10 cellular contexts compared by ENCODE assay signal in genomic region chr13:101529419-101529818, GRCh38.
DNase-seq lines count a peak whose midpoint lies in the region; ATAC-seq and TF ChIP-seq lines count a peak whose summit lies in the region.
"Had no signal": no experiment of that assay in that cellular context is flagged by ENCODE, and none has a peak within 500 bp of the region (broad histone marks: within the 10 kb centered on the region; RNA-seq: fewer than 3 reads in every experiment).

No MANE protein-coding gene starts in this region.

- H3K4me1 ChIP-seq in gastroesophageal sphincter (no peaks in the 10 kb centered on the region), sigmoid colon (no peaks in the 10 kb centered on the region)

- H3K4me3 ChIP-seq in BJ (ENCODE audit: low read depth, low read length) (no peak overlapping the region), gastroesophageal sphincter (no peak overlapping the region), sigmoid colon (no peak overlapping the region)

- H3K27me3 ChIP-seq in BJ (ENCODE audit: control insufficient read depth, insufficient read depth, low read length) (no peaks in the 10 kb centered on the region), gastroesophageal sphincter (no peaks in the 10 kb centered on the region), sigmoid colon (no peaks in the 10 kb centered on the region)

- WGBS in gastroesophageal sphincter (ENCODE audit: low coverage in 1 of 2), 2 donors, result 29 to 44% methylated on average over 3 to 4 of the region's 4 CpGs
- 27 to 28% methylated on average over 4 of the region's 4 CpGs for WGBS in sigmoid colon, 2 donors

- TF ChIP-seq CTCF in BJ (IDR thresholded peaks at IDR 0.05; ENCODE audit: insufficient read depth, low read depth, low read length), result no peak
- no peak for TF ChIP-seq CTCF in gastroesophageal sphincter (IDR thresholded peaks at IDR 0.05)
- no peak for TF ChIP-seq CTCF in sigmoid colon (IDR thresholded peaks at IDR 0.05)

- H3K4me3 Mint-ChIP-seq in activated T-cell treated with anti-CD3 and anti-CD28 coated beads, Interleukin-2, amount 50 U/mL, for 24 hours, result no peak overlapping the region
- H3K4me3 Mint-ChIP-seq: brain had no signal

- no peaks in the 10 kb centered on the region for H3K36me3 ChIP-seq in BJ (ENCODE audit: control insufficient read depth, insufficient read depth, low read length)
- H3K36me3 ChIP-seq in gastroesophageal sphincter, result no peaks in the 10 kb centered on the region
- no peaks in the 10 kb centered on the region for H3K36me3 ChIP-seq in sigmoid colon

- ATAC-seq in GM21576 (IDR thresholded peaks at IDR 0.05; ENCODE audit: unreplicated experiment), result peak; percentile 70
- peak; percentile 41 for ATAC-seq in gastroesophageal sphincter

- CTCF ChIA-PET in BJ (lab: Yijun Ruan, JAX), result no interaction called here

- no peaks in the 10 kb centered on the region for H3K9me3 Mint-ChIP-seq in activated T-cell treated with anti-CD3 and anti-CD28 coated beads, Interleukin-2, amount 50 U/mL, for 24 hours
- H3K9me3 Mint-ChIP-seq: brain had no signal

- no peak overlapping the region for H3K27ac ChIP-seq in gastroesophageal sphincter
- no peak overlapping the region for H3K27ac ChIP-seq in sigmoid colon

- no peaks in the 10 kb centered on the region for H3K36me3 Mint-ChIP-seq in activated T-cell treated with anti-CD3 and anti-CD28 coated beads, Interleukin-2, amount 50 U/mL, for 24 hours (ENCODE audit: low read depth)
- H3K36me3 Mint-ChIP-seq: brain had no signal

- H3K9me3 ChIP-seq in gastroesophageal sphincter, result no peaks in the 10 kb centered on the region
- no peaks in the 10 kb centered on the region for H3K9me3 ChIP-seq in sigmoid colon

- no peak overlapping the region for H3K27ac Mint-ChIP-seq in activated T-cell treated with anti-CD3 and anti-CD28 coated beads, Interleukin-2, amount 50 U/mL, for 24 hours
- H3K27ac Mint-ChIP-seq: brain had no signal

- POLR2A ChIA-PET in BJ (lab: Charles Lee), result no interaction called here

- H3K27me3 Mint-ChIP-seq in activated T-cell treated with anti-CD3 and anti-CD28 coated beads, Interleukin-2, amount 50 U/mL, for 24 hours, result peaks cover 21% of the 10 kb centered on the region
- H3K27me3 Mint-ChIP-seq: brain had no signal

- DNase-seq in BJ (ENCODE audit: low read depth) (peak; percentile 52), RPMI7951 (ENCODE audit: low read depth) (peak; percentile 93), SIG-M5 (lab: John Stamatoyannopoulos, UW) (no peak), RPMI8226 (no peak), sigmoid colon (no peak)
- DNase-seq in activated T-cell treated with anti-CD3 and anti-CD28 coated beads, Interleukin-2, amount 50 U/mL, for 24 hours, result no peak
- DNase-seq: NCI-H1417 had no signal

- TF ChIP-seq EP300 in gastroesophageal sphincter (IDR thresholded peaks at IDR 0.05) (no peak), sigmoid colon (IDR thresholded peaks at IDR 0.05) (no peak)

- intact Hi-C loops in sigmoid colon (cut with DNase I), result no loop called here

- TF ChIP-seq POLR2A in gastroesophageal sphincter (IDR thresholded peaks at IDR 0.05) (no peak), sigmoid colon (IDR thresholded peaks at IDR 0.05) (no peak)

- peaks cover 8% of the 10 kb centered on the region for H3K4me1 Mint-ChIP-seq in activated T-cell treated with anti-CD3 and anti-CD28 coated beads, Interleukin-2, amount 50 U/mL, for 24 hours (ENCODE audit: low read depth)
- H3K4me1 Mint-ChIP-seq: brain had no signal

Comparison
In these comparisons a context has a peak if more than half of its experiments do, and no peak if none do; other contexts are left out.
1. DNase-seq: peak in BJ (single experiment) and RPMI7951 (single experiment); none in SIG-M5 (single experiment), RPMI8226 (single experiment), sigmoid colon (single experiment) and activated T-cell treated with anti-CD3 and anti-CD28 coated beads, Interleukin-2, amount 50 U/mL, for 24 hours (single experiment).